ENCODE assay signal across 1 cellular context in the genomic region with DNA sequence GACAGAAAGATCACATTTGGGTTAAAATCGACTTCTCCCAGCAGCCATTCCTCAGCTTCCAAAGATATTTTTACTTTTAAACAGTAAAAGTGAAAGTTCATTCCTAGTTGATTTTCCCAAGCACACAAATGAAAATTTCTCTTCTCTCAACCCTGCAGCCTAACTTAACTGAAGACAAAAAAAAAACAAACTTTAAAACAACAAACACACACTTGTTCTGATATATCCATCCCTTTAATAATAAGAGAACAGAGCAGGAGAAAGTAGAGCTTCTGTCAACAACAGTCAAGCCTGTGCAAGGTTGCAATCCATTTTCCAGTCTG.
TF ChIP-seq lines count a peak whose summit lies in the region.

No MANE protein-coding gene starts in this region.

TF ChIP-seq in GM12878, 131 proteins besides CTCF, POLR2A, EP300 and RAD21 (continued from another document):
- TF ChIP-seq, protein P1, sequence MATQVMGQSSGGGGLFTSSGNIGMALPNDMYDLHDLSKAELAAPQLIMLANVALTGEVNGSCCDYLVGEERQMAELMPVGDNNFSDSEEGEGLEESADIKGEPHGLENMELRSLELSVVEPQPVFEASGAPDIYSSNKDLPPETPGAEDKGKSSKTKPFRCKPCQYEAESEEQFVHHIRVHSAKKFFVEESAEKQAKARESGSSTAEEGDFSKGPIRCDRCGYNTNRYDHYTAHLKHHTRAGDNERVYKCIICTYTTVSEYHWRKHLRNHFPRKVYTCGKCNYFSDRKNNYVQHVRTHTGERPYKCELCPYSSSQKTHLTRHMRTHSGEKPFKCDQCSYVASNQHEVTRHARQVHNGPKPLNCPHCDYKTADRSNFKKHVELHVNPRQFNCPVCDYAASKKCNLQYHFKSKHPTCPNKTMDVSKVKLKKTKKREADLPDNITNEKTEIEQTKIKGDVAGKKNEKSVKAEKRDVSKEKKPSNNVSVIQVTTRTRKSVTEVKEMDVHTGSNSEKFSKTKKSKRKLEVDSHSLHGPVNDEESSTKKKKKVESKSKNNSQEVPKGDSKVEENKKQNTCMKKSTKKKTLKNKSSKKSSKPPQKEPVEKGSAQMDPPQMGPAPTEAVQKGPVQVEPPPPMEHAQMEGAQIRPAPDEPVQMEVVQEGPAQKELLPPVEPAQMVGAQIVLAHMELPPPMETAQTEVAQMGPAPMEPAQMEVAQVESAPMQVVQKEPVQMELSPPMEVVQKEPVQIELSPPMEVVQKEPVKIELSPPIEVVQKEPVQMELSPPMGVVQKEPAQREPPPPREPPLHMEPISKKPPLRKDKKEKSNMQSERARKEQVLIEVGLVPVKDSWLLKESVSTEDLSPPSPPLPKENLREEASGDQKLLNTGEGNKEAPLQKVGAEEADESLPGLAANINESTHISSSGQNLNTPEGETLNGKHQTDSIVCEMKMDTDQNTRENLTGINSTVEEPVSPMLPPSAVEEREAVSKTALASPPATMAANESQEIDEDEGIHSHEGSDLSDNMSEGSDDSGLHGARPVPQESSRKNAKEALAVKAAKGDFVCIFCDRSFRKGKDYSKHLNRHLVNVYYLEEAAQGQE (IDR thresholded peaks at IDR 0.05; ENCODE audit: low read depth, low read length): no peak
